ENCODE assay signal across 8 cellular contexts in genomic region chr1:59296358-59297256, GRCh38. TPM values are rescaled to one million over a fixed set of nuclear protein-coding genes. Genes with fewer than 3 reads are reported as not detected.
DNase-seq lines count a peak whose midpoint lies in the region; ATAC-seq, FAIRE-seq and TF ChIP-seq lines count a peak whose summit lies in the region.

TSS of gene FGGY (plus strand) at chr1:59297094. CDS start at chr1:59321550, 24,456 bp downstream.

- H3K27me3 Mint-ChIP-seq in activated CD8-positive, alpha-beta memory T cell treated with anti-CD3 and anti-CD28 coated beads, Interleukin-2, amount 10 ng/mL, durations not matched to agents 7 days and 5 days: no peaks in the 10 kb centered on the region

- FAIRE-seq in H1 (lab: Jason Lieb, UNC): no peak

- H3K36me3 ChIP-seq in H1 (ENCODE audit: control insufficient read depth in 2 of 4, insufficient read depth in 4 of 4, low read length in 3 of 4) (no peaks in the 10 kb centered on the region), mesendoderm (ENCODE audit: control insufficient read depth, insufficient read depth, low read length) (no peaks in the 10 kb centered on the region)

- H3K27me3 ChIP-seq in H1 (replicated peaks in 1 of 4; ENCODE audit: control insufficient read depth in 3 of 4, extremely low read depth in 1 of 4, insufficient read depth in 3 of 4, low read length in 3 of 4) (no peaks in the 10 kb centered on the region), mesendoderm (ENCODE audit: insufficient read depth, low read length, poor library complexity) (no peaks in the 10 kb centered on the region)

- no peaks in the 10 kb centered on the region for H3K9me3 ChIP-seq in H1 (ENCODE audit: insufficient read depth in 2 of 2, low read depth in 1 of 2, low read length in 1 of 2)

- no peak within 1 kb of the TSS for H2AK5ac ChIP-seq in H1 (ENCODE audit: low read depth, low read length)
- no peak within 1 kb of the TSS for H2AK5ac ChIP-seq in mesendoderm (ENCODE audit: low read length)

- H4K8ac ChIP-seq in H1 (ENCODE audit: extremely low read depth, insufficient read depth, low read length): peak within 1 kb of the TSS; percentile 86; the same call in 1 of the 2 replicates
- no peak within 1 kb of the TSS for H4K8ac ChIP-seq in mesendoderm (ENCODE audit: low read depth, low read length)

- H3K18ac ChIP-seq in H1 (ENCODE audit: extremely low read depth, low read length) (peak within 1 kb of the TSS; percentile 71), mesendoderm (ENCODE audit: low read length) (no peak within 1 kb of the TSS)

- H3K56ac ChIP-seq in H1 (replicated peaks; ENCODE audit: insufficient read length, low read depth, low read length) (peak within 1 kb of the TSS; percentile 91), mesendoderm (ENCODE audit: low read length) (peak within 1 kb of the TSS; percentile 93)

- peak; percentile 27 to 40 for TF ChIP-seq RAD21 in H1 (IDR thresholded peaks at IDR 0.05 in 1 of 2, conservative IDR thresholded peaks at IDR 0.05 in 1 of 2; ENCODE audit: low read depth in 2 of 2, low read length in 2 of 2)

- H2BK120ac ChIP-seq in H1 (replicated peaks; ENCODE audit: low read depth, low read length) (peak within 1 kb of the TSS; percentile 71), mesendoderm (ENCODE audit: low read depth, low read length) (no peak within 1 kb of the TSS)

- H3K36me3 Mint-ChIP-seq in activated CD8-positive, alpha-beta memory T cell treated with anti-CD3 and anti-CD28 coated beads, Interleukin-2, amount 10 ng/mL, durations not matched to agents 7 days and 5 days: peaks cover 8% of the 10 kb centered on the region

- H3K23me2 ChIP-seq in H1 (ENCODE audit: low read depth, low read length): peaks cover 6% of the 10 kb centered on the region

- H3K23ac ChIP-seq in H1 (ENCODE audit: insufficient read length) (no peak within 1 kb of the TSS), mesendoderm (ENCODE audit: low read length) (peak within 1 kb of the TSS; percentile 91)

- H3K27ac Mint-ChIP-seq in activated CD8-positive, alpha-beta memory T cell treated with anti-CD3 and anti-CD28 coated beads, Interleukin-2, amount 10 ng/mL, durations not matched to agents 7 days and 5 days: peak within 1 kb of the TSS; percentile 87

- no peaks in the 10 kb centered on the region for H3K79me2 ChIP-seq in H1 (ENCODE audit: control insufficient read depth in 1 of 2, insufficient read depth in 2 of 2, low read length in 2 of 2)
- H3K79me2 ChIP-seq in mesendoderm (ENCODE audit: control insufficient read depth, insufficient read depth, low read length): no peaks in the 10 kb centered on the region

- H3K4me3 Mint-ChIP-seq in activated CD8-positive, alpha-beta memory T cell treated with anti-CD3 and anti-CD28 coated beads, Interleukin-2, amount 10 ng/mL, durations not matched to agents 7 days and 5 days: peak within 1 kb of the TSS; percentile 85

- TF ChIP-seq EP300 in H1 (IDR thresholded peaks at IDR 0.05; ENCODE audit: borderline replicate concordance in 1 of 2, low read depth in 2 of 2, low read length in 2 of 2): no peak

- peaks cover 0 to 7% (median 3%) of the 10 kb centered on the region in 4 experiments; a peak in 4 of 7 replicates for H3K4me1 ChIP-seq in H1 (replicated peaks in 1 of 4; ENCODE audit: control insufficient read depth in 3 of 4, insufficient read depth in 4 of 4, low read length in 3 of 4)
- peaks cover 3% of the 10 kb centered on the region for H3K4me1 ChIP-seq in mesendoderm (ENCODE audit: control insufficient read depth, low read depth, low read length)

- H2BK12ac ChIP-seq in H1 (ENCODE audit: low read depth, low read length): peak within 1 kb of the TSS; percentile 88

- WGBS in H1 (ENCODE audit: extremely low coverage in 1 of 2, insufficient coverage in 1 of 2, insufficient read length in 1 of 2, insufficient replicate concordance in 2 of 2, low coverage in 1 of 2, low lambda C conversion rate in 2 of 2, missing lambda C conversion rate in 1 of 2), 2 experiments: 3% methylated on average over 57 of the region's 78 CpGs; no CpG with 5 or more reads in 1 of the 2 experiments
- WGBS in mesendoderm (ENCODE audit: extremely low coverage, insufficient coverage, low lambda C conversion rate): no CpG with 5 or more reads among the region's 78 CpGs

- DNase-seq in COR-L47 (lab: John Stamatoyannopoulos, UW): peak; percentile 92
- peak; percentile 99 for DNase-seq in HT1080 (ENCODE audit: low read depth)
- DNase-seq in NOMO-1 treated with dmso at 0.1 percent for 144 hours (lab: John Stamatoyannopoulos, UW; ENCODE audit: unreplicated experiment): peak; percentile 97
- DNase-seq in activated CD8-positive, alpha-beta memory T cell treated with anti-CD3 and anti-CD28 coated beads, Interleukin-2, amount 10 ng/mL, durations not matched to agents 7 days and 5 days: peak; percentile 95
- DNase-seq in H1 (ENCODE audit: low read depth in 1 of 2, low spot score in 2 of 2): peak; percentile 86 to 88
- peak; percentile 98 for DNase-seq in mesendoderm
- peak; percentile 71 for DNase-seq in stimulated activated CD8-positive, alpha-beta memory T cell treated with anti-CD3 and anti-CD28 coated beads, Interleukin-12 subunit alpha, Interleukin-12 subunit beta, amount 100 ng/mL, for 4 hours (ENCODE audit: low read depth)

- peak; percentile 29 to 64; a peak in 2 of 3 replicates for TF ChIP-seq POLR2A in H1 (IDR thresholded peaks at IDR 0.05; ENCODE audit: control extremely low read depth in 1 of 2, low read depth in 2 of 2, low read length in 2 of 2)

- H3K4me3 ChIP-seq in H1 (ENCODE audit: extremely low read depth in 1 of 4, insufficient read depth in 2 of 4, low read depth in 3 of 4, low read length in 4 of 4) (peak within 1 kb of the TSS; percentile 47 to 66 (median 53)), mesendoderm (ENCODE audit: low read length) (peak within 1 kb of the TSS; percentile 61)

- H4K91ac ChIP-seq in H1 (replicated peaks; ENCODE audit: insufficient read length, low read length): peak within 1 kb of the TSS; percentile 81

- peak within 1 kb of the TSS; percentile 69; the same call in 1 of the 2 replicates for H3K27ac ChIP-seq in H1 (ENCODE audit: low read depth, low read length)
- peak within 1 kb of the TSS; percentile 54 for H3K27ac ChIP-seq in mesendoderm (ENCODE audit: low read depth, low read length)

- H3K4ac ChIP-seq in H1 (replicated peaks; ENCODE audit: insufficient read length, low read depth, low read length) (peak within 1 kb of the TSS; percentile 85), mesendoderm (ENCODE audit: low read depth, low read length) (no peak within 1 kb of the TSS)

- peaks cover 28% of the 10 kb centered on the region for H3K4me1 Mint-ChIP-seq in activated CD8-positive, alpha-beta memory T cell treated with anti-CD3 and anti-CD28 coated beads, Interleukin-2, amount 10 ng/mL, durations not matched to agents 7 days and 5 days

- no peaks in the 10 kb centered on the region for H3K9me3 Mint-ChIP-seq in activated CD8-positive, alpha-beta memory T cell treated with anti-CD3 and anti-CD28 coated beads, Interleukin-2, amount 10 ng/mL, durations not matched to agents 7 days and 5 days (ENCODE audit: low read depth)

- POLR2A ChIA-PET in H1 (lab: Charles Lee; ENCODE audit: partially characterized antibody): interaction anchor here (1.8 kb wide), 1 partner anchor 513 kb away, joined by 5 read pairs; the partner anchor contains the start of gene JUN

- peak within 1 kb of the TSS; percentile 28 for H2BK5ac ChIP-seq in H1 (ENCODE audit: low read depth, low read length)
- H2BK5ac ChIP-seq in mesendoderm (ENCODE audit: low read length): peak within 1 kb of the TSS; percentile 87

- H3K9ac ChIP-seq in H1 (replicated peaks in 1 of 4; ENCODE audit: extremely low read depth in 1 of 4, low read depth in 3 of 4, low read length in 3 of 4): peak within 1 kb of the TSS; percentile 9 to 50 (median 42)
- H3K9ac ChIP-seq in mesendoderm (ENCODE audit: low read length): peak within 1 kb of the TSS; percentile 86

- no peaks in the 10 kb centered on the region for H4K20me1 ChIP-seq in H1 (replicated peaks in 1 of 2; ENCODE audit: control insufficient read depth in 1 of 2, insufficient read depth in 2 of 2, low read length in 2 of 2)

- H3K4me2 ChIP-seq in H1 (ENCODE audit: insufficient read depth in 1 of 2, low read depth in 2 of 2, low read length in 2 of 2) (peak within 1 kb of the TSS; percentile 52 to 81), mesendoderm (ENCODE audit: low read length) (peak within 1 kb of the TSS; percentile 87)

- H2BK20ac ChIP-seq in H1 (ENCODE audit: low read length): 0 out of 2 replicates have a peak within 1 kb of the TSS, but pooled peaks have one; percentile 34

- no peak for TF ChIP-seq CTCF in H1 (IDR thresholded peaks at IDR 0.05; ENCODE audit: control extremely low read depth in 1 of 3, insufficient read depth in 1 of 3, low read depth in 1 of 3, low read length in 3 of 3)

- H2AFZ ChIP-seq in H1 (ENCODE audit: low read length): peak within 1 kb of the TSS; percentile 47

- H4K5ac ChIP-seq in H1 (ENCODE audit: insufficient read length, low read depth, low read length): peak within 1 kb of the TSS; percentile 49
- H4K5ac ChIP-seq in mesendoderm (ENCODE audit: low read length): peak within 1 kb of the TSS; percentile 92

- ATAC-seq in GM21367 (IDR thresholded peaks at IDR 0.05; ENCODE audit: unreplicated experiment): peak; percentile 92
- peak; percentile 96 for ATAC-seq in activated CD8-positive, alpha-beta memory T cell treated with anti-CD3 and anti-CD28 coated beads, Interleukin-2, amount 10 ng/mL, durations not matched to agents 7 days and 5 days

- H3K79me1 ChIP-seq in H1 (ENCODE audit: low read depth, low read length): no peaks in the 10 kb centered on the region; the same call in 1 of the 2 replicates
- no peaks in the 10 kb centered on the region for H3K79me1 ChIP-seq in mesendoderm (ENCODE audit: low read length)

- H3K14ac ChIP-seq in H1 (ENCODE audit: insufficient read length): no peak within 1 kb of the TSS

- CTCF ChIA-PET in activated CD8-positive, alpha-beta memory T cell treated with anti-CD3 and anti-CD28 coated beads, Interleukin-2, amount 10 ng/mL, durations not matched to agents 7 days and 5 days (lab: Charles Lee): interaction anchor here (1.0 to 1.6 kb wide), 8 partner anchors 20 to 514 kb away, joined by 3 to 4 read pairs (median 3); partner anchors contain the start of gene JUN
- CTCF ChIA-PET in H1 (lab: Charles Lee; ENCODE audit: partially characterized antibody): no interaction called here

- H2BK15ac ChIP-seq in H1 (ENCODE audit: low read length) (peak within 1 kb of the TSS; percentile 53; the same call in 1 of the 2 replicates), mesendoderm (replicated peaks; ENCODE audit: low read depth) (no peak within 1 kb of the TSS)

RNA-seq across cellular contexts. Expression of gene FGGY, which starts in this region (rescaled TPM):
- 5.8 and 9.7 TPM in 2 replicates for total RNA-seq in HT1080 (2014; rRNA removed; shearing (Covaris generic))
- polyA plus RNA-seq in HT1080 (2015; cell fraction: cytosol; rRNA removed): 9.2 and 18.9 TPM in 2 replicates
- 7.3 and 10.8 TPM in 2 replicates for polyA plus RNA-seq in HT1080 (2015; cell fraction: nucleus; rRNA removed)
- total RNA-seq in activated CD8-positive, alpha-beta memory T cell treated with anti-CD3 and anti-CD28 coated beads, Interleukin-2, amount 10 ng/mL, durations not matched to agents 7 days and 5 days: 10 to 100 TPM; 15.8 to 16.7 TPM
- total RNA-seq in H1 (2021; fragmentation: NEBNext Ultra II Directional; extraction: Animal tissue kit (Norgen Biotek cat#: 25700)): 10.3 and 13.8 TPM in 2 replicates
- 12.0 and 12.5 TPM in 2 replicates for polyA plus RNA-seq in H1 (2011; rRNA removed)
- polyA plus RNA-seq in H1 (2011; cell fraction: cytosol; rRNA removed): 13.1 TPM
- polyA plus RNA-seq in H1 (2011; cell fraction: nucleus; rRNA removed): 13.2 TPM
- polyA plus RNA-seq in H1 (2012, experiment 1 of 2): 9.4 to 12.2 TPM (median 10.7 TPM) in 4 replicates
- polyA plus RNA-seq in H1 (2012, experiment 2 of 2): 4.6 TPM
- polyA plus RNA-seq in H1 (2013, experiment 1 of 2): 3.4 TPM
- 5.0 TPM for polyA plus RNA-seq in H1 (2013, experiment 2 of 2)
- polyA minus RNA-seq in H1 (2011; rRNA and poly(A)+ RNA removed): 30.5 and 40.2 TPM in 2 replicates
- polyA minus RNA-seq in H1 (2011; cell fraction: cytosol; rRNA and poly(A)+ RNA removed): 11.7 TPM
- 58.0 TPM for polyA minus RNA-seq in H1 (2011; cell fraction: nucleus; rRNA and poly(A)+ RNA removed)
- polyA plus RNA-seq in mesendoderm (2013, experiment 1 of 2): 3.0 TPM
- polyA plus RNA-seq in mesendoderm (2013, experiment 2 of 2): 2.6 TPM

Comparison
In these comparisons a context has a peak if more than half of its experiments do, and no peak if none do; other contexts are left out.
1. Peak in every context shown above with its lines: DNase-seq, ATAC-seq, H3K4me3 ChIP-seq and H3K27ac ChIP-seq.